18 cellular contexts compared by ENCODE assay signal in the genomic region with DNA sequence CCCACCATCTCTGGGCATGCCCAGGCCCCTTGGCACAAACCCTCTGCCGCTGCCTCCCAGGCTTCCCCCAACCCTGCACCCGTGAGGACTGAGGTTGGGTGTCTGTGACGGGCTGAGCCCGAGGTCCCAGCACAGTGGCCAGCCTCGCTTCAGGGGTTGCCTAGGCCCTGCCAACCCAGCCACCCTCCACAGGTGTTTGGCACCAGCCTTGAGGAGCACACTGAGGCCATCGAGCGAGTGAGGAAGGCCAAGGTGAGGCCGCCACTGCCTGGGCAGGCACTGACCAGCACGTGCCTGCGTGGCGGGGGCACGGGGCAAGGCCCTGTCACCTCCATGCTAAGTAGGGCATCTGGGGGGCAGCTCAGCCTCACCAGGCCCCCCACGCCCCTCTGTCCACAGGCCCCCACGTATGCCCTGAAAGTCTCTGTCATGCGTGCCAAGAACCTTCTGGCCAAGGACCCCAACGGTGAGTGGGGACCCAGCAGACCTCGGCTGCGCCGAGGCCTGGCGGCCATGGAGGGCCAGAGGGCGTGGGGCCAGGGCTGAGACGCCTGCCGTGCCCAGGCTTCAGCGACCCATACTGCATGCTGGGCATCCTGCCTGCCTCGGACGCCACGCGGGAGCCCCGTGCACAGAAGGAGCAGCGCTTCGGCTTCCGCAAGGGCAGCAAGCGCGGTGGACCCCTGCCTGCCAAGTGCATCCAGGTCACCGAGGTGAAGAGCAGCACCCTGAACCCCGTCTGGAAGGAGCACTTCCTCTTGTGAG.
"Had no signal": no experiment of that assay in that cellular context is flagged by ENCODE, and none has a peak within 500 bp of the region (broad histone marks: within the 10 kb centered on the region; RNA-seq: fewer than 3 reads in every experiment).

No MANE protein-coding gene starts in this region.

- H3K27me3 Mint-ChIP-seq: effector memory CD8-positive, alpha-beta T cell; naive thymus-derived CD8-positive, alpha-beta T cell had no signal

- DNase-seq: effector memory CD8-positive, alpha-beta T cell; foreskin melanocyte; head of caudate nucleus; mucosa of descending colon; naive thymus-derived CD8-positive, alpha-beta T cell; occipital lobe; stimulated activated CD4-positive, alpha-beta T cell treated with anti-CD3 and anti-CD28 coated beads, Interleukin-4, amount 100 ng/mL, for 1 hour; stimulated activated CD8-positive, alpha-beta memory T cell treated with anti-CD3 and anti-CD28 coated beads, Interleukin-4, amount 100 ng/mL, for 48 hours; stimulated activated naive CD4-positive, alpha-beta T cell; stomach; substantia nigra; transverse colon had no signal

- H3K27ac Mint-ChIP-seq: effector memory CD8-positive, alpha-beta T cell; neural progenitor cell; progenitor cell of endocrine pancreas had no signal

- H3K4me3 Mint-ChIP-seq: neural progenitor cell had no signal

- H3K9me3 Mint-ChIP-seq: effector memory CD8-positive, alpha-beta T cell; naive thymus-derived CD8-positive, alpha-beta T cell; neural progenitor cell had no signal

- ATAC-seq: effector memory CD8-positive, alpha-beta T cell; mucosa of descending colon; naive thymus-derived CD8-positive, alpha-beta T cell; pancreas; right cardiac atrium had no signal

- H3K27me3 ChIP-seq: pancreas had no signal

- H3K36me3 Mint-ChIP-seq: naive thymus-derived CD8-positive, alpha-beta T cell; neural progenitor cell had no signal

- H3K27ac ChIP-seq: hepatocyte, neural progenitor cell, pancreas, stomach, thoracic aorta, transverse colon had no signal
